ENCODE assay signal across 17 cellular contexts in genomic region chr9:70791936-70792335, GRCh38.
DNase-seq lines count a peak whose midpoint lies in the region; ATAC-seq and TF ChIP-seq lines count a peak whose summit lies in the region.
"Had no signal": no experiment of that assay in that cellular context is flagged by ENCODE, and none has a peak within 500 bp of the region (broad histone marks: within the 10 kb centered on the region; RNA-seq: fewer than 3 reads in every experiment).

No MANE protein-coding gene starts in this region.

- peaks cover 6% of the 10 kb centered on the region; the same call in 2 of the 3 replicates for H3K4me1 Mint-ChIP-seq in GM23338
- H3K4me1 Mint-ChIP-seq in activated CD8-positive, alpha-beta T cell treated with anti-CD3 and anti-CD28 coated beads, Interleukin-2, amount 10 ng/mL, durations not matched to agents 7 days and 5 days (ENCODE audit: low read depth) = no peaks in the 10 kb centered on the region
- H3K4me1 Mint-ChIP-seq: B cell; CD4-positive, CD25-positive, alpha-beta regulatory T cell; CD8-positive, alpha-beta memory T cell had no signal

- H3K27ac Mint-ChIP-seq in GM23338 = no peak overlapping the region
- H3K27ac Mint-ChIP-seq in activated CD8-positive, alpha-beta T cell treated with anti-CD3 and anti-CD28 coated beads, Interleukin-2, amount 10 ng/mL, durations not matched to agents 7 days and 5 days = no peak overlapping the region
- H3K27ac Mint-ChIP-seq: B cell; CD4-positive, CD25-positive, alpha-beta regulatory T cell; CD8-positive, alpha-beta memory T cell had no signal

- H3K9ac ChIP-seq in Karpas-422 (ENCODE audit: low read length) = no peak overlapping the region
- H3K9ac ChIP-seq: BLaER1 treated with 17β-estradiol and CSF1 and Interleukin-3, amounts not matched to agents 10 nM and 100 nM had no signal

- TF ChIP-seq CTCF in GM23338 (conservative IDR thresholded peaks at IDR 0.05; ENCODE audit: low read depth in 2 of 2) = no peak
- TF ChIP-seq CTCF in esophagus muscularis mucosa (IDR thresholded peaks at IDR 0.05) = no peak

- H3K4me2 ChIP-seq in GM23338 (no peak overlapping the region), Karpas-422 (ENCODE audit: low read depth, low read length, poor library complexity, severe bottlenecking) (no peak overlapping the region)
- H3K4me2 ChIP-seq: BLaER1 treated with 17β-estradiol and CSF1 and Interleukin-3, amounts not matched to agents 10 nM and 100 nM had no signal

- no peaks in the 10 kb centered on the region for H4K20me1 ChIP-seq in GM23338 (replicated peaks; ENCODE audit: insufficient read depth)
- H4K20me1 ChIP-seq in Karpas-422 (ENCODE audit: insufficient read depth, low read depth, low read length) = no peaks in the 10 kb centered on the region
- H4K20me1 ChIP-seq: BLaER1 treated with 17β-estradiol and CSF1 and Interleukin-3, amounts not matched to agents 10 nM and 100 nM had no signal

- no peaks in the 10 kb centered on the region for H3K27me3 Mint-ChIP-seq in GM23338 (ENCODE audit: insufficient read depth, low read depth, poor library complexity)
- no peaks in the 10 kb centered on the region for H3K27me3 Mint-ChIP-seq in activated CD8-positive, alpha-beta T cell treated with anti-CD3 and anti-CD28 coated beads, Interleukin-2, amount 10 ng/mL, durations not matched to agents 7 days and 5 days (ENCODE audit: low read depth)
- H3K27me3 Mint-ChIP-seq: B cell; CD4-positive, CD25-positive, alpha-beta regulatory T cell had no signal

- DNase-seq in GM23338 (ENCODE audit: low spot score) (no peak), Karpas-422 (peak; percentile 19), esophagus muscularis mucosa (ENCODE audit: extremely low spot score) (peak; percentile 86), retina (peak; percentile 22), cortex of kidney (lab: John Stamatoyannopoulos, UW) (no peak)
- no peak for DNase-seq in activated CD8-positive, alpha-beta T cell treated with anti-CD3 and anti-CD28 coated beads, Interleukin-2, amount 10 ng/mL, durations not matched to agents 7 days and 5 days
- DNase-seq: CD4-positive, CD25-positive, alpha-beta regulatory T cell; CD8-positive, alpha-beta memory T cell; COR-L47; DMS 273 treated with DMSO at 0.1 percent for 48 hours; DMS53; DND-41; EL; HCEC 1CT had no signal

- no peaks in the 10 kb centered on the region for H3K9me3 Mint-ChIP-seq in GM23338
- no peaks in the 10 kb centered on the region for H3K9me3 Mint-ChIP-seq in activated CD8-positive, alpha-beta T cell treated with anti-CD3 and anti-CD28 coated beads, Interleukin-2, amount 10 ng/mL, durations not matched to agents 7 days and 5 days (ENCODE audit: insufficient read depth)
- H3K9me3 Mint-ChIP-seq: CD4-positive, CD25-positive, alpha-beta regulatory T cell had no signal

- POLR2A ChIA-PET in activated CD8-positive, alpha-beta T cell treated with anti-CD3 and anti-CD28 coated beads, Interleukin-2, amount 10 ng/mL, durations not matched to agents 7 days and 5 days (lab: Charles Lee) = no interaction called here

- CTCF ChIA-PET in activated CD8-positive, alpha-beta T cell treated with anti-CD3 and anti-CD28 coated beads, Interleukin-2, amount 10 ng/mL, durations not matched to agents 7 days and 5 days (lab: Charles Lee) = no interaction called here

- 0 out of 2 replicates have a peak overlapping the region, but pooled peaks have one; percentile 29 for H2AFZ ChIP-seq in GM23338
- H2AFZ ChIP-seq in Karpas-422 (ENCODE audit: low read length) = no peak overlapping the region

- TF ChIP-seq POLR2A in esophagus muscularis mucosa (IDR thresholded peaks at IDR 0.05; ENCODE audit: low read depth) = no peak

- 91% methylated on average over 3 of the region's 3 CpGs for WGBS in esophagus muscularis mucosa

- H3F3A ChIP-seq in GM23338 (replicated peaks; ENCODE audit: low read depth) = no peaks in the 10 kb centered on the region

- H3K36me3 ChIP-seq in GM23338 (ENCODE audit: insufficient read depth) (no peaks in the 10 kb centered on the region), Karpas-422 (ENCODE audit: insufficient read depth, low read length) (no peaks in the 10 kb centered on the region), esophagus muscularis mucosa (no peaks in the 10 kb centered on the region)
- H3K36me3 ChIP-seq: BLaER1 treated with 17β-estradiol and CSF1 and Interleukin-3, amounts not matched to agents 10 nM and 100 nM had no signal

- no peaks in the 10 kb centered on the region; the same call in 2 of the 3 replicates for H3K36me3 Mint-ChIP-seq in GM23338 (ENCODE audit: low read depth)
- H3K36me3 Mint-ChIP-seq in activated CD8-positive, alpha-beta T cell treated with anti-CD3 and anti-CD28 coated beads, Interleukin-2, amount 10 ng/mL, durations not matched to agents 7 days and 5 days (ENCODE audit: low read depth) = no peaks in the 10 kb centered on the region
- H3K36me3 Mint-ChIP-seq: CD4-positive, CD25-positive, alpha-beta regulatory T cell; CD8-positive, alpha-beta memory T cell had no signal

- no peak overlapping the region for H3K27ac ChIP-seq in GM23338 (ENCODE audit: low read depth)
- no peak overlapping the region for H3K27ac ChIP-seq in Karpas-422 (ENCODE audit: low read length)
- no peak overlapping the region for H3K27ac ChIP-seq in esophagus muscularis mucosa (replicated peaks in 1 of 4)
- H3K27ac ChIP-seq: BLaER1 treated with 17β-estradiol and CSF1 and Interleukin-3, amounts not matched to agents 10 nM and 100 nM had no signal

- no peak overlapping the region for H3K4me3 ChIP-seq in GM23338
- H3K4me3 ChIP-seq in Karpas-422 (ENCODE audit: low read length) = no peak overlapping the region
- H3K4me3 ChIP-seq in esophagus muscularis mucosa = no peak overlapping the region
- H3K4me3 ChIP-seq: BLaER1 treated with 17β-estradiol and CSF1 and Interleukin-3, amounts not matched to agents 10 nM and 100 nM; GM12878 had no signal

- no peak for TF ChIP-seq EP300 in esophagus muscularis mucosa (IDR thresholded peaks at IDR 0.05)

- H3K79me2 ChIP-seq in GM23338 (replicated peaks; ENCODE audit: insufficient read depth) (no peaks in the 10 kb centered on the region), Karpas-422 (ENCODE audit: low read length) (no peaks in the 10 kb centered on the region)

- H3K4me1 ChIP-seq in GM23338 (ENCODE audit: insufficient read depth) (no peaks in the 10 kb centered on the region), Karpas-422 (ENCODE audit: low read length) (no peaks in the 10 kb centered on the region), esophagus muscularis mucosa (no peaks in the 10 kb centered on the region)
- H3K4me1 ChIP-seq: BLaER1 treated with 17β-estradiol and CSF1 and Interleukin-3, amounts not matched to agents 10 nM and 100 nM had no signal

- H3K9me2 ChIP-seq in GM23338 (ENCODE audit: insufficient read depth) (no peaks in the 10 kb centered on the region), Karpas-422 (replicated peaks; ENCODE audit: insufficient read depth, low read length) (no peaks in the 10 kb centered on the region)

- no peak overlapping the region for H3K4me3 Mint-ChIP-seq in GM23338
- H3K4me3 Mint-ChIP-seq in activated CD8-positive, alpha-beta T cell treated with anti-CD3 and anti-CD28 coated beads, Interleukin-2, amount 10 ng/mL, durations not matched to agents 7 days and 5 days = no peak overlapping the region
- H3K4me3 Mint-ChIP-seq: B cell; CD4-positive, CD25-positive, alpha-beta regulatory T cell; CD8-positive, alpha-beta memory T cell had no signal

- intact Hi-C loops in esophagus muscularis mucosa (cut with DNase I) = no loop called here

- H3K9me3 ChIP-seq in Karpas-422 (ENCODE audit: low read length) = no peaks in the 10 kb centered on the region
- H3K9me3 ChIP-seq in esophagus muscularis mucosa = no peaks in the 10 kb centered on the region
- H3K9me3 ChIP-seq: BLaER1 treated with 17β-estradiol and CSF1 and Interleukin-3, amounts not matched to agents 10 nM and 100 nM had no signal

- ATAC-seq in GM23338 = no peak
- no peak for ATAC-seq in activated CD8-positive, alpha-beta T cell treated with anti-CD3 and anti-CD28 coated beads, Interleukin-2, amount 10 ng/mL, durations not matched to agents 7 days and 5 days
- ATAC-seq: GM12878 had no signal

- H3K27me3 ChIP-seq in GM23338 (ENCODE audit: insufficient read depth) (no peaks in the 10 kb centered on the region), Karpas-422 (ENCODE audit: low read length) (no peaks in the 10 kb centered on the region), esophagus muscularis mucosa (no peaks in the 10 kb centered on the region)
- H3K27me3 ChIP-seq: BLaER1 treated with 17β-estradiol and CSF1 and Interleukin-3, amounts not matched to agents 10 nM and 100 nM had no signal

TF ChIP-seq in GM23338, 12 proteins besides CTCF, POLR2A, EP300 and RAD21 (continues in another document):
- TF ChIP-seq NANOG (IDR thresholded peaks at IDR 0.05; ENCODE audit: borderline replicate concordance) (no peak), JUNB (IDR thresholded peaks at IDR 0.05; ENCODE audit: unreplicated experiment) (no peak)

Comparison
In these comparisons a context has a peak if more than half of its experiments do, and no peak if none do; other contexts are left out.
1. DNase-seq: peak in Karpas-422 (single experiment), esophagus muscularis mucosa (single experiment) and retina (single experiment); none in GM23338 (single experiment), cortex of kidney (single experiment) and activated CD8-positive, alpha-beta T cell treated with anti-CD3 and anti-CD28 coated beads, Interleukin-2, amount 10 ng/mL, durations not matched to agents 7 days and 5 days (single experiment).